Comparison of ENCODE assay signal across 18 cellular contexts in genomic region chr3:57094606-57095005, GRCh38. TPM values are rescaled to one million over a fixed set of nuclear protein-coding genes. Genes with fewer than 3 reads are reported as not detected.
DNase-seq lines count a peak whose midpoint lies in the region; ATAC-seq and TF ChIP-seq lines count a peak whose summit lies in the region.
"Had no signal": no experiment of that assay in that cellular context is flagged by ENCODE, and none has a peak within 500 bp of the region (broad histone marks: within the 10 kb centered on the region; RNA-seq: fewer than 3 reads in every experiment).

No MANE protein-coding gene starts in this region.

- no peak for TF ChIP-seq CTCF in fibroblast of mammary gland (conservative IDR thresholded peaks at IDR 0.05; ENCODE audit: control insufficient read depth, insufficient read depth, low read depth, low read length)
- TF ChIP-seq CTCF in neural progenitor cell (IDR thresholded peaks at IDR 0.05), result no peak

- ATAC-seq in GM18907 (IDR thresholded peaks at IDR 0.05; ENCODE audit: unreplicated experiment), result no peak
- ATAC-seq: A549; activated CD4-positive, alpha-beta T cell treated with anti-CD3 and anti-CD28 coated beads for 36 hours; CD8-positive, alpha-beta T cell; foreskin keratinocyte; left lobe of liver had no signal

- peaks cover 5% of the 10 kb centered on the region for H3K27me3 Mint-ChIP-seq in neural progenitor cell (ENCODE audit: insufficient read depth, low read depth)

- no peak overlapping the region for H3K27ac Mint-ChIP-seq in neural progenitor cell
- H3K27ac Mint-ChIP-seq: activated CD4-positive, alpha-beta T cell treated with anti-CD3 and anti-CD28 coated beads for 36 hours; CD8-positive, alpha-beta T cell had no signal

- H3K27me3 ChIP-seq in neural progenitor cell, result no peaks in the 10 kb centered on the region
- H3K27me3 ChIP-seq: foreskin keratinocyte had no signal

- H4K20me1 ChIP-seq in neural progenitor cell (ENCODE audit: low read depth), result peaks cover 3% of the 10 kb centered on the region

- no peak overlapping the region for H3K9ac ChIP-seq in neural progenitor cell

- no peaks in the 10 kb centered on the region for H3K9me3 ChIP-seq in neural progenitor cell (ENCODE audit: low read depth)
- H3K9me3 ChIP-seq: A549 had no signal

- peaks cover 4% of the 10 kb centered on the region for H3K36me3 ChIP-seq in neural progenitor cell

- no peaks in the 10 kb centered on the region for H3F3A ChIP-seq in neural progenitor cell (ENCODE audit: low read depth)

- no peaks in the 10 kb centered on the region for H3K9me3 Mint-ChIP-seq in neural progenitor cell
- H3K9me3 Mint-ChIP-seq: CD8-positive, alpha-beta T cell had no signal

- peaks cover 17% of the 10 kb centered on the region for H3K4me1 Mint-ChIP-seq in neural progenitor cell
- H3K4me1 Mint-ChIP-seq: activated CD4-positive, alpha-beta T cell treated with anti-CD3 and anti-CD28 coated beads for 36 hours had no signal

- peaks cover 57% of the 10 kb centered on the region for H3K36me3 Mint-ChIP-seq in neural progenitor cell
- H3K36me3 Mint-ChIP-seq: CD8-positive, alpha-beta T cell had no signal

- peak; percentile 9 to 11 for DNase-seq in SHP77 (lab: John Stamatoyannopoulos, UW)
- no peak for DNase-seq in SHP77 treated with DMSO at 0.1 percent for 48 hours (lab: John Stamatoyannopoulos, UW)
- peak; percentile 84 for DNase-seq in NCI-H2171 treated with DMSO at 0.1 percent for 48 hours (lab: John Stamatoyannopoulos, UW)
- DNase-seq in fibroblast of mammary gland (ENCODE audit: low read depth), result peak; percentile 73
- peak; percentile 83 for DNase-seq in skeletal muscle cell (ENCODE audit: low read depth)
- no peak for DNase-seq in neural progenitor cell (ENCODE audit: low spot score)
- DNase-seq in anterior cingulate cortex (lab: John Stamatoyannopoulos, UW), result no peak
- DNase-seq: activated CD4-positive, alpha-beta T cell treated with anti-CD3 and anti-CD28 coated beads for 36 hours; activated CD8-positive, alpha-beta memory T cell treated with anti-CD3 and anti-CD28 coated beads, Interleukin-2, amount 50 U/mL, for 4 hours; activated naive CD4-positive, alpha-beta T cell; CD8-positive, alpha-beta T cell; foreskin keratinocyte; KG1; stimulated activated naive CD4-positive, alpha-beta T cell treated with Interleukin-2 at 50 U/mL for 16 hours had no signal

- no peaks in the 10 kb centered on the region for H3K79me2 ChIP-seq in neural progenitor cell (ENCODE audit: low read depth)

- H3K4me3 ChIP-seq in fibroblast of mammary gland (ENCODE audit: control insufficient read depth, low read depth, low read length) (no peak overlapping the region), skeletal muscle cell (ENCODE audit: low read depth, low read length) (no peak overlapping the region), neural progenitor cell (no peak overlapping the region)
- H3K4me3 ChIP-seq: A549, SK-N-MC had no signal

- no peaks in the 10 kb centered on the region for H3K4me1 ChIP-seq in neural progenitor cell
- H3K4me1 ChIP-seq: A549, foreskin keratinocyte had no signal

- H3K27ac ChIP-seq in neural progenitor cell, result no peak overlapping the region
- H3K27ac ChIP-seq: A549, foreskin keratinocyte, SK-N-MC had no signal

- no peak overlapping the region for H3K4me3 Mint-ChIP-seq in neural progenitor cell
- H3K4me3 Mint-ChIP-seq: activated CD4-positive, alpha-beta T cell treated with anti-CD3 and anti-CD28 coated beads for 36 hours; CD8-positive, alpha-beta T cell had no signal

- no peak overlapping the region for H2AFZ ChIP-seq in neural progenitor cell (replicated peaks)

- no peak overlapping the region for H3K4me2 ChIP-seq in neural progenitor cell
- H3K4me2 ChIP-seq: A549 had no signal

RNA-seq across cellular contexts. Expression of gene SPATA12, which starts 34.1 kb away (rescaled TPM):
- total RNA-seq in neural progenitor cell (ENCODE audit: low replicate concordance), result 0.12 and 0.17 TPM in 2 replicates
- total RNA-seq: activated CD4-positive, alpha-beta T cell treated with anti-CD3 and anti-CD28 coated beads for 36 hours; CD8-positive, alpha-beta T cell; foreskin keratinocyte; left lobe of liver had no signal

Comparison
In these comparisons a context has a peak if more than half of its experiments do, and no peak if none do; other contexts are left out.
1. DNase-seq: peak in SHP77 (2 of 2), NCI-H2171 treated with DMSO at 0.1 percent for 48 hours (single experiment), fibroblast of mammary gland (single experiment) and skeletal muscle cell (single experiment); none in SHP77 treated with DMSO at 0.1 percent for 48 hours (single experiment), neural progenitor cell (single experiment) and anterior cingulate cortex (0 of 58).